Comparison of ENCODE assay signal across 5 cellular contexts in genomic region chr1:167869157-167869951, GRCh38. TPM values are rescaled to one million over a fixed set of nuclear protein-coding genes. Genes with fewer than 3 reads are reported as not detected.
"Had no signal": no experiment of that assay in that cellular context is flagged by ENCODE, and none has a peak within 500 bp of the region (broad histone marks: within the 10 kb centered on the region; RNA-seq: fewer than 3 reads in every experiment).

No MANE protein-coding gene starts in this region.

RNA-seq across cellular contexts. Expression of gene ADCY10, which starts 44.6 kb away (rescaled TPM):
- total RNA-seq: endothelial cell of umbilical vein, kidney epithelial cell, neural crest cell had no signal
- polyA plus RNA-seq: endothelial cell of umbilical vein; immature natural killer cell; naive thymus-derived CD8-positive, alpha-beta T cell had no signal
